In the genomic region with DNA sequence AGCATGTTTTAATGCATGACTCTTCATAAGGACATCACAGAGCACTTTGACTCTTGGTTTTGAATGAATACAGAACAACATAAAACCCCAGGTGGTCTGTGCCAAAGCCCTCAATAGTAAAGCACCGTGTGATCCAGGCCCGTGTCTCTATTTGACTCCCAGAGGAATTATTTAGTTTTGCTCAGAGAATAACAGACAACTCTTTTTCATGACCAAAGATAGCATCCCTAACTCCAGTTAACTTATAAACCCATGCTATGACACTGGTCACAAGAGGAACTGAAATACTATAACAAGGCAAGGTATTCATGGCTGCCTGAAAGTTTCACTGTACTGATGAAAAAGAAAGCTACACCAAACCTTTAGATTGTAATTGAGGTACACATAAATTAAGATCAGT, we compare ENCODE assay signal across 10 cellular contexts.
A peak's percentile ranks its signal among the peaks of the same experiment; 100 is the strongest.
DNase-seq lines count a peak whose midpoint lies in the region; ATAC-seq and TF ChIP-seq lines count a peak whose summit lies in the region.
"Had no signal": no experiment of that assay in that cellular context is flagged by ENCODE, and none has a peak within 500 bp of the region (broad histone marks: within the 10 kb centered on the region; RNA-seq: fewer than 3 reads in every experiment).

No MANE protein-coding gene starts in this region.

- H3K27ac Mint-ChIP-seq in natural killer cell treated with Interleukin-12 subunit alpha and Interleukin-12 subunit beta and Interleukin-15 and Interleukin-18, amount 100 ng/mL, for 72 hours = peak overlapping the region; percentile 82 to 83

- H3K4me2 ChIP-seq in hepatocyte = no peak overlapping the region

- H3K4me3 Mint-ChIP-seq in natural killer cell treated with Interleukin-12 subunit alpha and Interleukin-12 subunit beta and Interleukin-15 and Interleukin-18, amount 100 ng/mL, for 72 hours = peak overlapping the region; percentile 40

- H3K9me2 ChIP-seq in hepatocyte (replicated peaks; ENCODE audit: insufficient read depth) = no peaks in the 10 kb centered on the region

- no peaks in the 10 kb centered on the region for H3K9me3 ChIP-seq in breast epithelium
- H3K9me3 ChIP-seq in right cardiac atrium (ENCODE audit: control insufficient read depth, low read length) = no peaks in the 10 kb centered on the region
- H3K9me3 ChIP-seq in hepatocyte (ENCODE audit: low read depth) = no peaks in the 10 kb centered on the region
- H3K9me3 ChIP-seq: heart right ventricle had no signal

- 53% methylated on average over 2 of the region's 2 CpGs for WGBS in right cardiac atrium
- WGBS in hepatocyte (ENCODE audit: low lambda C conversion rate, missing lambda C conversion rate) = 81% methylated on average over 2 of the region's 2 CpGs

- intact Hi-C loops in breast epithelium (cut with DNase I; ENCODE audit: low total_unique reads) = no loop called here
- intact Hi-C loops in right cardiac atrium (cut with DNase I) = no loop called here

- TF ChIP-seq POLR2A in breast epithelium (IDR thresholded peaks at IDR 0.05) = no peak

- H3K27me3 Mint-ChIP-seq in natural killer cell treated with Interleukin-12 subunit alpha and Interleukin-12 subunit beta and Interleukin-15 and Interleukin-18, amount 100 ng/mL, for 72 hours = no peaks in the 10 kb centered on the region

- H3K27ac ChIP-seq in breast epithelium (no peak overlapping the region), right cardiac atrium (ENCODE audit: low read length) (no peak overlapping the region), hepatocyte (no peak overlapping the region)
- H3K27ac ChIP-seq: heart right ventricle had no signal

- H3K36me3 ChIP-seq in breast epithelium = no peaks in the 10 kb centered on the region
- no peaks in the 10 kb centered on the region for H3K36me3 ChIP-seq in hepatocyte (replicated peaks; ENCODE audit: insufficient read depth, low read depth)

- H3K79me2 ChIP-seq in hepatocyte = no peaks in the 10 kb centered on the region

- no peaks in the 10 kb centered on the region for H4K20me1 ChIP-seq in hepatocyte (ENCODE audit: insufficient read depth, poor library complexity, severe bottlenecking)

- H3K4me1 Mint-ChIP-seq in natural killer cell treated with Interleukin-12 subunit alpha and Interleukin-12 subunit beta and Interleukin-15 and Interleukin-18, amount 100 ng/mL, for 72 hours (ENCODE audit: low read depth in 2 of 2) = peaks cover 26 to 39% of the 10 kb centered on the region in 2 donors

- H3K4me1 ChIP-seq in breast epithelium (no peaks in the 10 kb centered on the region), right cardiac atrium (ENCODE audit: control insufficient read depth, insufficient read depth, low read length) (no peaks in the 10 kb centered on the region), hepatocyte (ENCODE audit: insufficient read depth) (no peaks in the 10 kb centered on the region)

- H2AFZ ChIP-seq in hepatocyte = no peak overlapping the region

- ATAC-seq in GM18907 (IDR thresholded peaks at IDR 0.05; ENCODE audit: unreplicated experiment) (peak; percentile 76), GM21576 (IDR thresholded peaks at IDR 0.05; ENCODE audit: unreplicated experiment) (peak; percentile 73), HG03135 (IDR thresholded peaks at IDR 0.05; ENCODE audit: unreplicated experiment) (peak; percentile 74), right cardiac atrium (no peak)
- peak in 1 of 2 donors; percentile 47 for ATAC-seq in natural killer cell treated with Interleukin-12 subunit alpha and Interleukin-12 subunit beta and Interleukin-15 and Interleukin-18, amount 100 ng/mL, for 72 hours
- ATAC-seq: heart right ventricle had no signal

- H3K27me3 ChIP-seq in breast epithelium = no peaks in the 10 kb centered on the region
- H3K27me3 ChIP-seq in right cardiac atrium (ENCODE audit: control insufficient read depth, insufficient read depth) = no peaks in the 10 kb centered on the region
- H3K27me3 ChIP-seq in hepatocyte = no peaks in the 10 kb centered on the region
- H3K27me3 ChIP-seq: heart right ventricle had no signal

- peaks cover 13% of the 10 kb centered on the region for H3K36me3 Mint-ChIP-seq in natural killer cell treated with Interleukin-12 subunit alpha and Interleukin-12 subunit beta and Interleukin-15 and Interleukin-18, amount 100 ng/mL, for 72 hours

- no peak for DNase-seq in natural killer cell treated with Interleukin-12 subunit alpha and Interleukin-12 subunit beta and Interleukin-15 and Interleukin-18, amount 100 ng/mL, for 72 hours (ENCODE audit: low spot score)
- DNase-seq in breast epithelium (ENCODE audit: low spot score in 2 of 2) (no peak), right cardiac atrium (no peak), DMS79 treated with DMSO at 0.1 percent for 48 hours (lab: John Stamatoyannopoulos, UW) (no peak), hepatocyte (ENCODE audit: low spot score) (no peak)
- DNase-seq: cortex of kidney, heart right ventricle had no signal

- H3K4me3 ChIP-seq in breast epithelium (no peak overlapping the region), right cardiac atrium (ENCODE audit: low read length) (no peak overlapping the region), hepatocyte (no peak overlapping the region)
- H3K4me3 ChIP-seq: heart right ventricle had no signal

- H3K9me3 Mint-ChIP-seq in natural killer cell treated with Interleukin-12 subunit alpha and Interleukin-12 subunit beta and Interleukin-15 and Interleukin-18, amount 100 ng/mL, for 72 hours = no peaks in the 10 kb centered on the region

- TF ChIP-seq CTCF in breast epithelium (IDR thresholded peaks at IDR 0.05) (no peak), hepatocyte (IDR thresholded peaks at IDR 0.05; ENCODE audit: poor library complexity) (no peak)

Comparison
In these comparisons a context has a peak if more than half of its experiments do, and no peak if none do; other contexts are left out.
1. ATAC-seq: peak in GM18907 (single experiment), GM21576 (single experiment) and HG03135 (single experiment); none in right cardiac atrium (0 of 2).